12 cellular contexts compared by ENCODE assay signal in the genomic region with DNA sequence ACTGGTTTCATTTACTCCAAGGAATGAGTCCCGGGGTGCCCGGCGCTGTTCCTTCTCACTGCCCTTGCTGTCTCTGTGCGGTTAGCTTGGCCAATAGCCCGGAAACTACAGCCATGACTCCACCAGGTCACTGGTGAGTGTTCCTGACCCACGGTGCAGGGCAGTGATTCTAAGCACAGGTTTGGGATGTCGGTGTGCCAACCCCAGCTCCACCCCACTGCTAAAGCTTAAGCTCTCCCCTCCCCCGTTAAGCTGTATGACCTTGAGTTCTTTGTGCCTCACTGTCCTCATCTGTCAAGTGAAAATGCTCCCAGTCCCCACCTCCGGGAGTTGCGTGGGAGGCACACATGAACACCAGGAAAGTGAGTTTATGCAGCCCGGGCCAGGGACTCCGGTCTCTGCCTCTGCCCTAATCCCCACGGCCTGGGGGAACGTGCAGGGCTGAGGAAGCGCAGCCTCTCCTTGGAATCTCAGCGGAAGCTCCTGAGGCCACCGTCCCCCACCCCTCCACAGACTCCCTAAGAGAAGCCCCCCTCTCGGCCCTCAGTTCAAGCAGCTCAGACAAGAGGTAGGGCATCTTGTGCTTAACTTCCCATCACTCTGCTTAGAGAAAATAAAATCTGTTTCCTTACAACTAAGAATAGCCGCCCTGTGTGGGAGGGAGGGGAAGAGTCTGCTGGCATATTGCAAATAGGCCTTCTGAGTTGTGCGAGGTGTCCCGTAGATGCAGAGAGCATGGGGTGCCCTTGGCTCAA.
DNase-seq lines count a peak whose midpoint lies in the region; ATAC-seq and TF ChIP-seq lines count a peak whose summit lies in the region.
"Had no signal": no experiment of that assay in that cellular context is flagged by ENCODE, and none has a peak within 500 bp of the region (broad histone marks: within the 10 kb centered on the region; RNA-seq: fewer than 3 reads in every experiment).

No MANE protein-coding gene starts in this region.

- no peaks in the 10 kb centered on the region for H3F3A ChIP-seq in PC-3 (ENCODE audit: low read length, unreplicated experiment)

- no peak overlapping the region for H3K23ac ChIP-seq in trophoblast cell (ENCODE audit: low read length)

- no TSS peak for BruUV-seq in PC-3 (replicated peaks; lab: Mats Ljungman, UMichigan)

- no peak overlapping the region for H2AFZ ChIP-seq in PC-3 (ENCODE audit: low read length)
- no peak overlapping the region for H2AFZ ChIP-seq in trophoblast cell (ENCODE audit: insufficient read depth, low read length, poor library complexity)

- no peak overlapping the region for H2BK120ac ChIP-seq in trophoblast cell (ENCODE audit: insufficient read depth, low read length, poor library complexity)

- H2AK5ac ChIP-seq in trophoblast cell (ENCODE audit: low read length): no peak overlapping the region

- no peaks in the 10 kb centered on the region for H3K79me2 ChIP-seq in PC-3 (ENCODE audit: low read length)
- H3K79me2 ChIP-seq in trophoblast cell (ENCODE audit: control insufficient read depth, insufficient read depth, low read length, poor library complexity): no peaks in the 10 kb centered on the region

- TF ChIP-seq POLR2A in upper lobe of left lung (IDR thresholded peaks at IDR 0.05): no peak

- CTCF ChIA-PET in PC-3 (lab: Charles Lee): no interaction called here

- H2BK5ac ChIP-seq in trophoblast cell (ENCODE audit: low read depth, low read length, poor library complexity): no peak overlapping the region

- H4K12ac ChIP-seq in trophoblast cell (ENCODE audit: low read depth, low read length): no peak overlapping the region

- TF ChIP-seq EP300 in upper lobe of left lung (IDR thresholded peaks at IDR 0.05): no peak

- DNase-seq in PC-3 (peak; percentile 16), dermis microvascular lymphatic vessel endothelial cell (ENCODE audit: low read depth in 2 of 2) (peak; percentile 30 to 44), lung microvascular endothelial cell (ENCODE audit: low read depth in 2 of 2) (peak; percentile 51 to 59), upper lobe of left lung (peak in 1 of 2 donors; percentile 33), trophoblast cell (no peak), head of caudate nucleus (no peak)
- DNase-seq: activated CD4-positive, alpha-beta memory T cell treated with anti-CD3 and anti-CD28 coated beads for 36 hours; activated naive CD4-positive, alpha-beta T cell treated with anti-CD3 and anti-CD28 coated beads, Interleukin-2, amount 50 U/mL, for 16 hours; DMS79 treated with DMSO at 0.1 percent for 48 hours; left lung; NCI-H524 treated with DMSO at 0.1 percent for 48 hours had no signal

- H3K27ac ChIP-seq in PC-3 (ENCODE audit: low read length) (peak overlapping the region; percentile 95), upper lobe of left lung (no peak overlapping the region), trophoblast cell (ENCODE audit: low read depth, low read length) (no peak overlapping the region)
- H3K27ac ChIP-seq: left lung had no signal

- TF ChIP-seq CTCF in PC-3 (conservative IDR thresholded peaks at IDR 0.05; ENCODE audit: low read depth, low read length): no peak
- TF ChIP-seq CTCF in upper lobe of left lung (IDR thresholded peaks at IDR 0.05): no peak

- H3K4me2 ChIP-seq in PC-3 (ENCODE audit: low read length): 0 out of 2 replicates have a peak overlapping the region, but pooled peaks have one; percentile 6
- no peak overlapping the region for H3K4me2 ChIP-seq in trophoblast cell (ENCODE audit: low read length)

- ATAC-seq in PC-3: no peak
- ATAC-seq in upper lobe of left lung (ENCODE audit: low FRiP score in 2 of 2): peak; percentile 23 to 58
- no peak for ATAC-seq in HG03039 (IDR thresholded peaks at IDR 0.05; ENCODE audit: unreplicated experiment)

- POLR2A ChIA-PET in PC-3 (lab: Charles Lee; ENCODE audit: unreplicated experiment): no interaction called here

- H3K9me3 ChIP-seq in PC-3 (ENCODE audit: low read length) (no peaks in the 10 kb centered on the region), upper lobe of left lung (no peaks in the 10 kb centered on the region), trophoblast cell (ENCODE audit: insufficient read depth, low read depth, low read length) (no peaks in the 10 kb centered on the region)
- H3K9me3 ChIP-seq: left lung had no signal

- H4K91ac ChIP-seq in trophoblast cell (ENCODE audit: low read depth, low read length): no peak overlapping the region

- H3K9ac ChIP-seq in PC-3 (ENCODE audit: low read length): peak overlapping the region; percentile 88
- H3K9ac ChIP-seq in trophoblast cell (ENCODE audit: low read length): no peak overlapping the region

- H3K36me3 ChIP-seq in PC-3 (ENCODE audit: low read depth, low read length) (no peaks in the 10 kb centered on the region), upper lobe of left lung (no peaks in the 10 kb centered on the region), trophoblast cell (ENCODE audit: control insufficient read depth in 1 of 2, insufficient read depth in 2 of 2, low read length in 2 of 2) (no peaks in the 10 kb centered on the region)
- H3K36me3 ChIP-seq: left lung had no signal

- H3K4me1 ChIP-seq in PC-3 (ENCODE audit: insufficient read depth, low read length): peaks cover 14% of the 10 kb centered on the region
- no peaks in the 10 kb centered on the region for H3K4me1 ChIP-seq in upper lobe of left lung
- peaks cover 5 to 13% of the 10 kb centered on the region in 2 experiments for H3K4me1 ChIP-seq in trophoblast cell (ENCODE audit: control insufficient read depth in 1 of 2, insufficient read depth in 2 of 2, low read length in 2 of 2)
- H3K4me1 ChIP-seq: left lung had no signal

- no peak overlapping the region for H2BK12ac ChIP-seq in trophoblast cell (ENCODE audit: low read length)

- H3K18ac ChIP-seq in trophoblast cell (ENCODE audit: low read length): no peak overlapping the region

- H3K27me3 ChIP-seq in PC-3 (ENCODE audit: low read length): no peaks in the 10 kb centered on the region
- no peaks in the 10 kb centered on the region for H3K27me3 ChIP-seq in upper lobe of left lung
- H3K27me3 ChIP-seq in trophoblast cell (ENCODE audit: insufficient read depth, low read length): no peaks in the 10 kb centered on the region
- H3K27me3 ChIP-seq: left lung had no signal

- 75 to 84% methylated on average over 11 to 21 of the region's 21 CpGs for WGBS in upper lobe of left lung, 2 donors
- no CpG with 5 or more reads among the region's 21 CpGs for WGBS in trophoblast cell (ENCODE audit: extremely low coverage, insufficient coverage, insufficient read length)

- H3K9me2 ChIP-seq in PC-3 (replicated peaks; ENCODE audit: low read length): no peaks in the 10 kb centered on the region

- intact Hi-C loops in PC-3 (cut with micrococcal nuclease): no loop called here
- intact Hi-C loops in head of caudate nucleus (cut with DNase I): no loop called here

- H3K4ac ChIP-seq in trophoblast cell (ENCODE audit: low read depth, low read length): no peak overlapping the region

- H3K14ac ChIP-seq in trophoblast cell (ENCODE audit: low read length): no peak overlapping the region

- H4K20me1 ChIP-seq in PC-3 (ENCODE audit: low read length): no peaks in the 10 kb centered on the region

- no peak overlapping the region for H4K8ac ChIP-seq in trophoblast cell (ENCODE audit: low read depth, low read length)

- no peaks in the 10 kb centered on the region for H3K79me1 ChIP-seq in trophoblast cell (ENCODE audit: low read length)

- no peak overlapping the region for H3K4me3 ChIP-seq in PC-3 (ENCODE audit: low read length)
- no peak overlapping the region for H3K4me3 ChIP-seq in upper lobe of left lung
- H3K4me3 ChIP-seq in trophoblast cell (ENCODE audit: low read depth, low read length): no peak overlapping the region
- H3K4me3 ChIP-seq: left lung had no signal

Comparison
In these comparisons a context has a peak if more than half of its experiments do, and no peak if none do; other contexts are left out.
1. ATAC-seq: peak in upper lobe of left lung (2 of 2); none in PC-3 (single experiment) and HG03039 (single experiment).
2. DNase-seq: peak in PC-3 (single experiment), dermis microvascular lymphatic vessel endothelial cell (2 of 2) and lung microvascular endothelial cell (2 of 2); none in trophoblast cell (0 of 2) and head of caudate nucleus (0 of 42).